Comparison of ENCODE assay signal across 17 cellular contexts in genomic region chr17:67506966-67507365, GRCh38.
DNase-seq lines count a peak whose midpoint lies in the region; TF ChIP-seq lines count a peak whose summit lies in the region.
"Had no signal": no experiment of that assay in that cellular context is flagged by ENCODE, and none has a peak within 500 bp of the region (broad histone marks: within the 10 kb centered on the region; RNA-seq: fewer than 3 reads in every experiment).

No MANE protein-coding gene starts in this region.

- no peaks in the 10 kb centered on the region for H3K36me3 ChIP-seq in prostate gland
- H3K36me3 ChIP-seq in stomach: no peaks in the 10 kb centered on the region
- H3K36me3 ChIP-seq: BE2C had no signal

- TF ChIP-seq CTCF in prostate gland (IDR thresholded peaks at IDR 0.05) (no peak), stomach (IDR thresholded peaks at IDR 0.05) (no peak)

- WGBS in prostate gland: 88% methylated on average over 8 of the region's 8 CpGs
- WGBS in stomach, 5 donors: 88 to 96% (median 95%) methylated on average over 8 of the region's 8 CpGs

- H3K9me3 ChIP-seq in prostate gland (no peaks in the 10 kb centered on the region), stomach (peaks cover 0 to 12% (median 6%) of the 10 kb centered on the region in 4 donors)
- H3K9me3 ChIP-seq: BE2C, body of pancreas, testis had no signal

- no peaks in the 10 kb centered on the region for H3K27me3 ChIP-seq in prostate gland (replicated peaks; ENCODE audit: insufficient read depth)
- no peaks in the 10 kb centered on the region for H3K27me3 ChIP-seq in stomach
- H3K27me3 ChIP-seq: BE2C, body of pancreas, testis had no signal

- peak; percentile 34 for DNase-seq in stimulated activated CD4-positive, alpha-beta T cell treated with anti-CD3 and anti-CD28 coated beads, Interleukin-1b, Interleukin-23, amount 100 ng/mL, for 48 hours
- no peak for DNase-seq in stimulated activated CD4-positive, alpha-beta T cell treated with anti-CD3 and anti-CD28 coated beads, Interleukin-4, amount 100 ng/mL, for 1 hour
- DNase-seq in T1000 (lab: John Stamatoyannopoulos, UW) (peak; percentile 15), fibroblast of peridontal ligament (ENCODE audit: extremely low read depth) (peak; percentile 64), stromal cell of bone marrow (ENCODE audit: low read depth) (peak; percentile 25), DMS79 treated with DMSO at 0.1 percent for 48 hours (lab: John Stamatoyannopoulos, UW) (no peak), prostate gland (ENCODE audit: low spot score) (no peak), stomach (no peak)
- DNase-seq: activated B cell treated with CpG ODN at 0.5 μM for 24 hours; BE2C; body of pancreas; DMS153; effector memory CD8-positive, alpha-beta T cell; glutamatergic neuron; NCI-H2029; NCI-H526 treated with DMSO at 0.1 percent for 48 hours; testis had no signal

- intact Hi-C loops in prostate gland (cut with DNase I): no loop called here
- intact Hi-C loops in stomach (cut with DNase I; ENCODE audit: low total_unique reads): no loop called here

- no peak for TF ChIP-seq EP300 in stomach (IDR thresholded peaks at IDR 0.05)

- TF ChIP-seq POLR2A in prostate gland (IDR thresholded peaks at IDR 0.05) (no peak), stomach (IDR thresholded peaks at IDR 0.05) (no peak)

- no peak overlapping the region for H3K4me3 ChIP-seq in prostate gland
- no peak overlapping the region for H3K4me3 ChIP-seq in stomach
- H3K4me3 ChIP-seq: body of pancreas, testis had no signal

- H3K27ac ChIP-seq in prostate gland: no peak overlapping the region
- H3K27ac ChIP-seq in stomach: no peak overlapping the region
- H3K27ac ChIP-seq: body of pancreas, testis had no signal

- H3K4me1 ChIP-seq in prostate gland (replicated peaks) (peaks cover 3% of the 10 kb centered on the region), stomach (peaks cover 0 to 12% (median 4%) of the 10 kb centered on the region in 4 donors)
- H3K4me1 ChIP-seq: BE2C had no signal

Comparison
In these comparisons a context has a peak if more than half of its experiments do, and no peak if none do; other contexts are left out.
1. DNase-seq: peak in stimulated activated CD4-positive, alpha-beta T cell treated with anti-CD3 and anti-CD28 coated beads, Interleukin-1b, Interleukin-23, amount 100 ng/mL, for 48 hours (single experiment), T1000 (single experiment), fibroblast of peridontal ligament (single experiment) and stromal cell of bone marrow (single experiment); none in stimulated activated CD4-positive, alpha-beta T cell treated with anti-CD3 and anti-CD28 coated beads, Interleukin-4, amount 100 ng/mL, for 1 hour (single experiment), DMS79 treated with DMSO at 0.1 percent for 48 hours (single experiment), prostate gland (single experiment) and stomach (single experiment).